Comparison of ENCODE assay signal across 8 cellular contexts in genomic region chr4:41693629-41694028, GRCh38. TPM values are rescaled to one million over a fixed set of nuclear protein-coding genes. Genes with fewer than 3 reads are reported as not detected.
A peak's percentile ranks its signal among the peaks of the same experiment; 100 is the strongest.
DNase-seq lines count a peak whose midpoint lies in the region; ATAC-seq, FAIRE-seq and TF ChIP-seq lines count a peak whose summit lies in the region.

No MANE protein-coding gene starts in this region.

- peak; percentile 3 to 77 (median 74) for DNase-seq in NCI-H1417 (lab: John Stamatoyannopoulos, UW)
- peak; percentile 51 for DNase-seq in amniotic epithelial cell (ENCODE audit: low read depth)
- peak; percentile 52 for DNase-seq in medulla oblongata (ENCODE audit: extremely low spot score)
- DNase-seq in sigmoid colon, result no peak
- DNase-seq in ureter (ENCODE audit: low spot score), result no peak

- peak; percentile 78 for FAIRE-seq in G401.6 (lab: Jason Lieb, UNC)

- H3K9me3 ChIP-seq in sigmoid colon, result no peaks in the 10 kb centered on the region

- no peak for TF ChIP-seq POLR2A in sigmoid colon (IDR thresholded peaks at IDR 0.05)

- intact Hi-C loops in sigmoid colon (cut with DNase I), result loop anchor here (2.0 kb wide), 1 partner anchor 195 kb away; no protein-coding TSS in a partner anchor

- H3K4me3 ChIP-seq in sigmoid colon, result no peak overlapping the region

- WGBS in sigmoid colon, 2 donors, result 15 to 45% methylated on average over 2 of the region's 2 CpGs

- TF ChIP-seq CTCF in sigmoid colon (IDR thresholded peaks at IDR 0.05), result no peak

- no peaks in the 10 kb centered on the region for H3K27me3 ChIP-seq in sigmoid colon

- no peak for ATAC-seq in GM19035 (IDR thresholded peaks at IDR 0.05; ENCODE audit: unreplicated experiment)
- ATAC-seq in HG03457 (IDR thresholded peaks at IDR 0.05; ENCODE audit: unreplicated experiment), result no peak

- no peaks in the 10 kb centered on the region for H3K4me1 ChIP-seq in sigmoid colon

- peaks cover 0 to 51% (median 10%) of the 10 kb centered on the region in 4 donors for H3K36me3 ChIP-seq in sigmoid colon

- H3K27ac ChIP-seq in sigmoid colon, result no peak overlapping the region

- no peak for TF ChIP-seq EP300 in sigmoid colon (IDR thresholded peaks at IDR 0.05)

RNA-seq across cellular contexts. Expression of gene PHOX2B, which starts 54.9 kb away (rescaled TPM):
- total RNA-seq in sigmoid colon, result 1 to 10 TPM in 3 of 4 donors, under 1 TPM in 1; 0.33 to 3.6 (median 2.9) TPM
- polyA plus RNA-seq in sigmoid colon, result 1 to 10 TPM in 1 of 3 donors, under 1 TPM in 1, not detected in 1; 0.60 to 1.6 TPM
- not detected for total RNA-seq in ureter

Comparison
In these comparisons a context has a peak if more than half of its experiments do, and no peak if none do; other contexts are left out.
1. DNase-seq: peak in NCI-H1417 (3 of 3), amniotic epithelial cell (single experiment) and medulla oblongata (single experiment); none in sigmoid colon (single experiment) and ureter (single experiment).